Comparison of ENCODE assay signal across 20 cellular contexts in the genomic region with DNA sequence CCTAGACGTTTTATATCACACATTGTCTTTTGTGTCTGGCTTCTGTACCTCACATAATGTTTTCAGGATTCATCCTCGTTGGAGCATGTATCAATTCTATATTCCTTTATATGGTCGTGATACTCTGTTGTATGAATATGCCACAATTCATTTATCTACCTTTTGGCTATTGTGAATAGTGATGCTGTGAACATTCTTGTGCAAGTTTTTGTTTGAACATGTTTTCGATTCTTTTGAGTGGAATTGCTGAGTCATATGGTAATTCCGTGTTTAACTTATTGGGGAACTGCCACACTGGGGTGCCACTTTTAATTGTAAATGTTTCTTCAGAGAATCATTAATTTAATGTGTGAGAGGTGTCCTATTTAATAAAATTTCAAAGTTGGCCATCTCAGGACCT.
DNase-seq lines count a peak whose midpoint lies in the region; ATAC-seq, FAIRE-seq and TF ChIP-seq lines count a peak whose summit lies in the region.
"Had no signal": no experiment of that assay in that cellular context is flagged by ENCODE, and none has a peak within 500 bp of the region (broad histone marks: within the 10 kb centered on the region; RNA-seq: fewer than 3 reads in every experiment).

No MANE protein-coding gene starts in this region.

- H3K9ac ChIP-seq in OCI-LY3 (ENCODE audit: low read length) = no peak overlapping the region
- H3K9ac ChIP-seq in mammary epithelial cell (ENCODE audit: insufficient read depth, low read length) = no peak overlapping the region
- no peak overlapping the region for H3K9ac ChIP-seq in kidney (ENCODE audit: low read length in 2 of 2)

- dilution Hi-C loops in mammary epithelial cell (cut with HindIII; ENCODE audit: low sequenced_read_pairs) = no loop called here

- H3K9me3 ChIP-seq in OCI-LY3 (ENCODE audit: insufficient read depth, low read length) = no peaks in the 10 kb centered on the region
- H3K9me3 ChIP-seq in mammary epithelial cell (replicated peaks; ENCODE audit: insufficient read depth, low read length) = no peaks in the 10 kb centered on the region
- no peaks in the 10 kb centered on the region for H3K9me3 ChIP-seq in kidney (ENCODE audit: control insufficient read depth in 1 of 2, low read length in 2 of 2)
- H3K9me3 ChIP-seq: Caco-2 had no signal

- H3K27ac Mint-ChIP-seq in GM23338 (peak overlapping the region; percentile 83), type B pancreatic cell (no peak overlapping the region)
- H3K27ac Mint-ChIP-seq: CD4-positive, alpha-beta T cell; HFFc6 had no signal

- 0 out of 2 replicates have a peak overlapping the region, but pooled peaks have one; percentile 25 for H3K4me2 ChIP-seq in GM23338
- peak overlapping the region; percentile 36 for H3K4me2 ChIP-seq in OCI-LY3 (ENCODE audit: low read length)
- peak overlapping the region; percentile 11 for H3K4me2 ChIP-seq in mammary epithelial cell (ENCODE audit: insufficient read depth, low read depth, low read length)

- H3K27ac ChIP-seq in GM23338 (ENCODE audit: low read depth) (no peak overlapping the region), OCI-LY3 (ENCODE audit: low read length) (no peak overlapping the region), mammary epithelial cell (ENCODE audit: insufficient read depth, low read depth, low read length) (peak overlapping the region; percentile 56), foreskin keratinocyte (peak overlapping the region; percentile 17), kidney (ENCODE audit: low read depth in 2 of 2, low read length in 2 of 2) (no peak overlapping the region)
- H3K27ac ChIP-seq: C4-2B had no signal

- no peak overlapping the region for H3K4me3 ChIP-seq in GM23338
- no peak overlapping the region for H3K4me3 ChIP-seq in OCI-LY3 (ENCODE audit: low read length)
- H3K4me3 ChIP-seq in mammary epithelial cell (replicated peaks in 1 of 3; ENCODE audit: insufficient read depth in 1 of 3, low read depth in 2 of 3, low read length in 3 of 3) = no peak overlapping the region
- no peak overlapping the region for H3K4me3 ChIP-seq in kidney (ENCODE audit: low read length in 2 of 2)

- intact Hi-C loops in mammary epithelial cell (cut with micrococcal nuclease) = no loop called here
- intact Hi-C loops in kidney (cut with DNase I) = no loop called here

- FAIRE-seq in kidney (lab: Jason Lieb, UNC) = no peak
- FAIRE-seq: A204.1, D721Med, G401.6, GM12891 had no signal

- no peaks in the 10 kb centered on the region for H3K9me2 ChIP-seq in GM23338 (ENCODE audit: insufficient read depth)

- H3K4me1 ChIP-seq in GM23338 (ENCODE audit: insufficient read depth) (peaks cover 8% of the 10 kb centered on the region; the same call in 1 of the 2 replicates), OCI-LY3 (ENCODE audit: low read length) (peaks cover 29% of the 10 kb centered on the region), mammary epithelial cell (ENCODE audit: insufficient read depth, low read length) (peaks cover 10% of the 10 kb centered on the region), foreskin keratinocyte (peaks cover 7% of the 10 kb centered on the region), kidney (ENCODE audit: control insufficient read depth in 1 of 2, insufficient read depth in 1 of 2, low read depth in 1 of 2, low read length in 2 of 2) (no peaks in the 10 kb centered on the region)
- H3K4me1 ChIP-seq: Caco-2 had no signal

- H3K27me3 Mint-ChIP-seq in GM23338 (ENCODE audit: insufficient read depth, low read depth, poor library complexity) (no peaks in the 10 kb centered on the region), type B pancreatic cell (no peaks in the 10 kb centered on the region)
- H3K27me3 Mint-ChIP-seq: CD4-positive, alpha-beta T cell had no signal

- no peaks in the 10 kb centered on the region for H3K36me3 Mint-ChIP-seq in GM23338 (ENCODE audit: low read depth)
- H3K36me3 Mint-ChIP-seq in type B pancreatic cell = no peaks in the 10 kb centered on the region

- BruUV-seq in mammary epithelial cell (replicated peaks; lab: Mats Ljungman, UMichigan) = no TSS peak

- H3K79me2 ChIP-seq in GM23338 (replicated peaks; ENCODE audit: insufficient read depth) (no peaks in the 10 kb centered on the region), OCI-LY3 (ENCODE audit: low read length) (no peaks in the 10 kb centered on the region), mammary epithelial cell (ENCODE audit: insufficient read depth, low read length) (no peaks in the 10 kb centered on the region)

- H3K27me3 ChIP-seq in GM23338 (ENCODE audit: insufficient read depth) = no peaks in the 10 kb centered on the region
- no peaks in the 10 kb centered on the region for H3K27me3 ChIP-seq in OCI-LY3 (ENCODE audit: low read depth, low read length)
- no peaks in the 10 kb centered on the region for H3K27me3 ChIP-seq in mammary epithelial cell (ENCODE audit: insufficient read depth, low read length)
- H3K27me3 ChIP-seq in foreskin keratinocyte = no peaks in the 10 kb centered on the region

- H2AFZ ChIP-seq in GM23338 = peak overlapping the region; percentile 23; the same call in 1 of the 2 replicates
- no peak overlapping the region; the same call in 1 of the 2 replicates for H2AFZ ChIP-seq in OCI-LY3 (ENCODE audit: low read depth, low read length)
- peak overlapping the region; percentile 37 for H2AFZ ChIP-seq in mammary epithelial cell (ENCODE audit: low read depth, low read length)

- WGBS in mammary epithelial cell (ENCODE audit: low coverage, missing lambda C conversion rate) = 8% methylated on average over 5 of the region's 5 CpGs

- H4K20me1 ChIP-seq in GM23338 (replicated peaks; ENCODE audit: insufficient read depth) (no peaks in the 10 kb centered on the region), OCI-LY3 (ENCODE audit: insufficient read depth, low read length) (no peaks in the 10 kb centered on the region), mammary epithelial cell (ENCODE audit: insufficient read depth, low read length) (no peaks in the 10 kb centered on the region)

- TF ChIP-seq CTCF in GM23338 (conservative IDR thresholded peaks at IDR 0.05; ENCODE audit: low read depth in 2 of 2) (no peak), OCI-LY3 (IDR thresholded peaks at IDR 0.05; ENCODE audit: low read depth, low read length) (no peak), mammary epithelial cell (conservative IDR thresholded peaks at IDR 0.05 in 1 of 2, IDR thresholded peaks at IDR 0.05 in 1 of 2; ENCODE audit: extremely low read depth in 1 of 2, insufficient read depth in 1 of 2, low read depth in 1 of 2, low read length in 2 of 2) (no peak), foreskin keratinocyte (conservative IDR thresholded peaks at IDR 0.05) (no peak), kidney (IDR thresholded peaks at IDR 0.05; ENCODE audit: borderline replicate concordance, extremely low read depth, insufficient read depth) (no peak), type B pancreatic cell (conservative IDR thresholded peaks at IDR 0.05) (no peak)

- no peak for DNase-seq in GM23338 (ENCODE audit: low spot score)
- DNase-seq in mammary epithelial cell = peak; percentile 59
- peak; percentile 38 to 66 for DNase-seq in foreskin keratinocyte
- no peak for DNase-seq in iPS-NIHi7 (ENCODE audit: extremely low spot score)
- DNase-seq in kidney = no peak
- DNase-seq in type B pancreatic cell (ENCODE audit: extremely low spot score, unreplicated experiment) = no peak
- DNase-seq: AML-193; Caco-2; CD4-positive, alpha-beta T cell; GOT3; H7; HFFc6 had no signal

- H3F3A ChIP-seq in GM23338 (replicated peaks; ENCODE audit: low read depth) = no peaks in the 10 kb centered on the region

- ATAC-seq in GM23338 = no peak
- ATAC-seq in foreskin keratinocyte = peak; percentile 75
- ATAC-seq in GM21528 (IDR thresholded peaks at IDR 0.05; ENCODE audit: low FRiP score, unreplicated experiment) = no peak
- ATAC-seq: HCT116 had no signal

- H3K4me1 Mint-ChIP-seq in GM23338 (peaks cover 15% of the 10 kb centered on the region; the same call in 2 of the 3 replicates), type B pancreatic cell (ENCODE audit: unreplicated experiment) (peaks cover 10% of the 10 kb centered on the region)

- CTCF ChIA-PET in mammary epithelial cell (lab: Charles Lee; ENCODE audit: low non-redundant PET) = no interaction called here

- H3K4me3 Mint-ChIP-seq in GM23338 (no peak overlapping the region), type B pancreatic cell (no peak overlapping the region)
- H3K4me3 Mint-ChIP-seq: CD4-positive, alpha-beta T cell; HFFc6 had no signal

- in situ Hi-C loops in mammary epithelial cell (cut with MboI; ENCODE audit: low sequenced_read_pairs in 2 of 2) = no loop called here

- H3K36me3 ChIP-seq in GM23338 (ENCODE audit: insufficient read depth) (no peaks in the 10 kb centered on the region), OCI-LY3 (replicated peaks; ENCODE audit: low read depth, low read length) (no peaks in the 10 kb centered on the region), mammary epithelial cell (ENCODE audit: insufficient read depth, low read length) (no peaks in the 10 kb centered on the region), kidney (ENCODE audit: control insufficient read depth in 1 of 2, insufficient read depth in 2 of 2, low read length in 2 of 2) (no peaks in the 10 kb centered on the region)

- no peaks in the 10 kb centered on the region for H3K9me3 Mint-ChIP-seq in GM23338
- H3K9me3 Mint-ChIP-seq in type B pancreatic cell = no peaks in the 10 kb centered on the region
- H3K9me3 Mint-ChIP-seq: CD4-positive, alpha-beta T cell had no signal

TF ChIP-seq in GM23338, 12 proteins besides CTCF, POLR2A, EP300 and RAD21:
- TF ChIP-seq CREB1 (CRISPR knock-in tag; IDR thresholded peaks at IDR 0.05; ENCODE audit: low read depth) = no peak
- TF ChIP-seq JUNB (IDR thresholded peaks at IDR 0.05; ENCODE audit: unreplicated experiment) = no peak
- TF ChIP-seq POLR2AphosphoS5 (IDR thresholded peaks at IDR 0.05; ENCODE audit: low read depth) = no peak
- TF ChIP-seq ZNF114 (CRISPR knock-in tag; IDR thresholded peaks at IDR 0.05) = no peak

Comparison
In these comparisons a context has a peak if more than half of its experiments do, and no peak if none do; other contexts are left out.
1. DNase-seq: peak in mammary epithelial cell (single experiment) and foreskin keratinocyte (2 of 2); none in GM23338 (single experiment), iPS-NIHi7 (single experiment), kidney (single experiment) and type B pancreatic cell (single experiment).
2. H3K27ac ChIP-seq: peak in mammary epithelial cell (single experiment) and foreskin keratinocyte (single experiment); none in GM23338 (single experiment), OCI-LY3 (single experiment) and kidney (0 of 2).
3. Peak in every context shown above with its lines, with median percentiles within 50 percentile points of each other: H3K4me2 ChIP-seq.